14 cellular contexts compared by ENCODE assay signal in the genomic region with DNA sequence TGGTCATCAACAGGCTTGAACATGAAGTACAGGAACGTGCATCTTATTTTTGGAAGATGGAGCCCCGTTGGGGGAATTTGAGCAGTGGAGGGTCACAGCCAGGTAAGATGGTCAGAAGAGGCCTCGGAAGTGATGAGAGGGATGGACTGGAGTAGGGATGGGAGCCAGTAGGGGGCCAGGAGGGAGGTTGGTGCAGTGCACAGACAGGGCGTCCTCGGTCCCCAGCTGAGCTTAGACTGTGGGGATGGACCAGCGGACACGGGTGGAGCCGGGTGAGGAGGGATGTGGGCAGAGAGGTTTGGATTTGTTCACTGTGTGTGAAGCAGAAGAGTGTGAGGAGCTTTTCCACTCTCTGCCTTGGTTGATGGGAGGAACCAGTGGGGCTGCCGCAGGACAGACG. TPM values are rescaled to one million over a fixed set of nuclear protein-coding genes. Genes with fewer than 3 reads are reported as not detected.
A peak's percentile ranks its signal among the peaks of the same experiment; 100 is the strongest.
DNase-seq lines count a peak whose midpoint lies in the region; TF ChIP-seq lines count a peak whose summit lies in the region.
"Had no signal": no experiment of that assay in that cellular context is flagged by ENCODE, and none has a peak within 500 bp of the region (broad histone marks: within the 10 kb centered on the region; RNA-seq: fewer than 3 reads in every experiment).

No MANE protein-coding gene starts in this region.

- peak overlapping the region; percentile 99 to 100 (median 100) for H3K27ac Mint-ChIP-seq in CD14-positive monocyte
- peak overlapping the region; percentile 41 for H3K27ac Mint-ChIP-seq in neural crest cell (ENCODE audit: unreplicated experiment)

- H3K27me3 Mint-ChIP-seq in CD14-positive monocyte (ENCODE audit: low read depth in 3 of 3), result peaks cover 0 to 13% (median 2%) of the 10 kb centered on the region in 3 donors
- peaks cover 21% of the 10 kb centered on the region for H3K27me3 Mint-ChIP-seq in neural crest cell (ENCODE audit: low read depth)

- TF ChIP-seq POLR2A in testis (IDR thresholded peaks at IDR 0.05), result no peak

- H3K36me3 ChIP-seq in MM.1S (replicated peaks; ENCODE audit: insufficient read depth, low read length), result peaks cover 6% of the 10 kb centered on the region
- no peaks in the 10 kb centered on the region for H3K36me3 ChIP-seq in testis (ENCODE audit: low read depth, missing control alignments)

- peaks cover 47% of the 10 kb centered on the region for H3F3A ChIP-seq in MM.1S (ENCODE audit: insufficient read depth, low read length)

- H3K36me3 Mint-ChIP-seq in CD14-positive monocyte, result peaks cover 46 to 55% of the 10 kb centered on the region in 2 donors
- H3K36me3 Mint-ChIP-seq in neural crest cell (ENCODE audit: low read depth), result peaks cover 29% of the 10 kb centered on the region

- H3K27me3 ChIP-seq in MM.1S (replicated peaks; ENCODE audit: insufficient read depth, low read length) (no peaks in the 10 kb centered on the region), dorsolateral prefrontal cortex (no peaks in the 10 kb centered on the region), testis (no peaks in the 10 kb centered on the region)
- H3K27me3 ChIP-seq: tibial nerve had no signal

- H3K27ac ChIP-seq in MM.1S (ENCODE audit: low read length) (peak overlapping the region; percentile 29; the same call in 1 of the 2 replicates), dorsolateral prefrontal cortex (peak overlapping the region in 40 of 59 donors; percentile 2 to 98 (median 94)), testis (no peak overlapping the region)
- H3K27ac ChIP-seq: HL-60, parathyroid adenoma had no signal

- H3K4me1 ChIP-seq in MM.1S (ENCODE audit: low read length), result peaks cover 7% of the 10 kb centered on the region; the same call in 1 of the 2 replicates
- H3K4me1 ChIP-seq in testis, result peaks cover 44% of the 10 kb centered on the region
- H3K4me1 ChIP-seq: parathyroid adenoma had no signal

- peaks cover 10% of the 10 kb centered on the region for H3K79me2 ChIP-seq in MM.1S (ENCODE audit: low read length)

- no peaks in the 10 kb centered on the region for H3K9me3 ChIP-seq in MM.1S (replicated peaks; ENCODE audit: insufficient read depth, low read length)
- no peaks in the 10 kb centered on the region for H3K9me3 ChIP-seq in testis
- H3K9me3 ChIP-seq: tibial nerve had no signal

- no peak overlapping the region for H3K4me2 ChIP-seq in MM.1S (ENCODE audit: low read depth, low read length)

- H3K4me3 Mint-ChIP-seq in CD14-positive monocyte (peak overlapping the region; percentile 76 to 88), neural crest cell (peak overlapping the region; percentile 99)

- TF ChIP-seq CTCF in CD14-positive monocyte (IDR thresholded peaks at IDR 0.05) (no peak), MM.1S (IDR thresholded peaks at IDR 0.05; ENCODE audit: low read length) (no peak), dorsolateral prefrontal cortex (IDR thresholded peaks at IDR 0.05 in 54 of 56, conservative IDR thresholded peaks at IDR 0.05 in 2 of 56; ENCODE audit: low read depth in 1 of 56, partially characterized antibody in 56 of 56) (no peak), neural crest cell (conservative IDR thresholded peaks at IDR 0.05) (no peak), testis (IDR thresholded peaks at IDR 0.05) (no peak)

- H3K4me1 Mint-ChIP-seq in CD14-positive monocyte (peaks cover 75% of the 10 kb centered on the region), neural crest cell (peaks cover 39% of the 10 kb centered on the region)

- H3K9me3 Mint-ChIP-seq in CD14-positive monocyte (peaks cover 0 to 4% (median 0%) of the 10 kb centered on the region in 7 donors), neural crest cell (no peaks in the 10 kb centered on the region)

- H2AFZ ChIP-seq in MM.1S (ENCODE audit: low read length), result no peak overlapping the region
- H2AFZ ChIP-seq: parathyroid adenoma had no signal

- intact Hi-C loops in CD14-positive monocyte (cut with micrococcal nuclease), result loop anchor here in 1 of 2 donors (5.0 kb wide), 1 partner anchor 36 kb away; no protein-coding TSS in a partner anchor
- intact Hi-C loops in dorsolateral prefrontal cortex (cut with DNase I), result no loop called here
- intact Hi-C loops in testis (cut with DNase I; ENCODE audit: low total_unique reads), result no loop called here

- H4K20me1 ChIP-seq in MM.1S (ENCODE audit: insufficient read depth, low read length), result peaks cover 37% of the 10 kb centered on the region

- H3K4me3 ChIP-seq in MM.1S (ENCODE audit: low read length) (no peak overlapping the region), dorsolateral prefrontal cortex (no peak overlapping the region), testis (no peak overlapping the region)
- H3K4me3 ChIP-seq: tibial nerve had no signal

- WGBS in testis, 2 donors, result 76 to 81% methylated on average over 10 of the region's 10 CpGs

- H3K9me2 ChIP-seq in MM.1S (replicated peaks; ENCODE audit: insufficient read depth, low read length), result no peaks in the 10 kb centered on the region

- no peak overlapping the region for H3K9ac ChIP-seq in MM.1S (ENCODE audit: low read length)
- H3K9ac ChIP-seq: parathyroid adenoma had no signal

- no peak for DNase-seq in CD14-positive monocyte (ENCODE audit: low spot score)
- DNase-seq in MM.1S, result no peak
- DNase-seq in dorsolateral prefrontal cortex, result no peak
- DNase-seq in neural crest cell (ENCODE audit: low read depth, low spot score), result no peak
- no peak for DNase-seq in DMS153 (lab: John Stamatoyannopoulos, UW)
- no peak for DNase-seq in AG08395 (ENCODE audit: low spot score)
- no peak for DNase-seq in NCI-H1092 treated with DMSO at 0.1 percent for 48 hours (lab: John Stamatoyannopoulos, UW)
- no peak for DNase-seq in testis
- DNase-seq: caudate nucleus, NCI-H1092, NCI-H69 had no signal

RNA-seq across cellular contexts. Expression of gene RPS9, which starts 10.6 kb away (rescaled TPM):
- polyA plus RNA-seq in CD14-positive monocyte (100 to 1,000 TPM; 756 to 983 TPM), testis (ENCODE audit: insufficient read depth, low read depth, low replicate concordance) (969 TPM)
- total RNA-seq in dorsolateral prefrontal cortex (100 to 1,000 TPM; 250 to 548 (median 358) TPM), neural crest cell (1,439 and 1,464 TPM in 2 replicates), testis (1,000 to 10,000 TPM in 1 of 2 donors, 100 to 1,000 TPM in 1; 648 to 1,251 TPM)

RNA-seq across cellular contexts. Expression of gene LILRB3, which starts 11.6 kb away (rescaled TPM):
- polyA plus RNA-seq in CD14-positive monocyte, result 100 to 1,000 TPM in 1 of 2 donors, 10 to 100 TPM in 1; 62.9 to 104 TPM
- 10 to 100 TPM in 5 of 120 experiments, 1 to 10 TPM in 96, under 1 TPM in 15, not detected in 4; 0.54 to 20.9 (median 2.7) TPM for total RNA-seq in dorsolateral prefrontal cortex
- not detected in 2 replicates for total RNA-seq in neural crest cell
- 10 to 100 TPM in 1 of 2 donors, 1 to 10 TPM in 1; 3.6 to 11.0 TPM for total RNA-seq in testis
- 4.9 TPM for polyA plus RNA-seq in testis (ENCODE audit: insufficient read depth, low read depth, low replicate concordance)

RNA-seq across cellular contexts. Expression of gene TSEN34, which starts 20.1 kb away (rescaled TPM):
- 100 to 1,000 TPM; 109 to 125 TPM for polyA plus RNA-seq in CD14-positive monocyte
- total RNA-seq in dorsolateral prefrontal cortex, result 10 to 100 TPM; 12.2 to 25.3 (median 17.5) TPM
- 66.2 and 67.9 TPM in 2 replicates for total RNA-seq in neural crest cell
- 100 to 1,000 TPM; 162 to 177 TPM for total RNA-seq in testis
- 73.1 TPM for polyA plus RNA-seq in testis (ENCODE audit: insufficient read depth, low read depth, low replicate concordance)

RNA-seq across cellular contexts. Expression of gene MBOAT7, which starts 21.8 kb away (rescaled TPM):
- polyA plus RNA-seq in CD14-positive monocyte (100 to 1,000 TPM in 1 of 2 donors, 10 to 100 TPM in 1; 84.0 to 115 TPM), testis (ENCODE audit: insufficient read depth, low read depth, low replicate concordance) (218 TPM)
- total RNA-seq in dorsolateral prefrontal cortex (100 to 1,000 TPM in 119 of 120 experiments, 10 to 100 TPM in 1; 70.2 to 312 (median 183) TPM), neural crest cell (74.2 and 76.5 TPM in 2 replicates), testis (100 to 1,000 TPM; 479 to 482 TPM)

RNA-seq across cellular contexts. Expression of gene LILRA6, which starts 31.4 kb away (rescaled TPM):
- polyA plus RNA-seq in CD14-positive monocyte, result 100 to 1,000 TPM in 1 of 2 donors, 10 to 100 TPM in 1; 65.7 to 143 TPM
- 1 to 10 TPM in 38 of 120 experiments, under 1 TPM in 58, not detected in 24; 0.22 to 5.6 (median 0.83) TPM for total RNA-seq in dorsolateral prefrontal cortex
- total RNA-seq in neural crest cell, result not detected in 2 replicates
- total RNA-seq in testis, result 1 to 10 TPM in 1 of 2 donors, under 1 TPM in 1; 0.37 to 1.5 TPM
- 2.7 TPM for polyA plus RNA-seq in testis (ENCODE audit: insufficient read depth, low read depth, low replicate concordance)

Comparison
In these comparisons a context has a peak if more than half of its experiments do, and no peak if none do; other contexts are left out.
1. H3K27ac ChIP-seq: peak in MM.1S (single experiment) and dorsolateral prefrontal cortex (40 of 59); none in testis (0 of 2).